Comparison of ENCODE assay signal across 8 cellular contexts in genomic region chr4:144645621-144646522, GRCh38. TPM values are rescaled to one million over a fixed set of nuclear protein-coding genes. Genes with fewer than 3 reads are reported as not detected.
DNase-seq lines count a peak whose midpoint lies in the region; ATAC-seq and TF ChIP-seq lines count a peak whose summit lies in the region.

Gene HHIP (plus strand): TSS chr4:144646156. CDS start chr4:144646676, 520 bp downstream.

- peak; percentile 13 for DNase-seq in AG08395 (ENCODE audit: low spot score)
- DNase-seq in GM13976 (ENCODE audit: low spot score) = peak; percentile 46
- DNase-seq in Kasumi-1 (lab: John Stamatoyannopoulos, UW) = peak; percentile 53 to 58
- DNase-seq in activated T-cell treated with anti-CD3 and anti-CD28 coated beads, Interleukin-2, amount 50 U/mL, for 72 hours = peak; percentile 12 to 33
- DNase-seq in fibroblast of the conjunctiva (ENCODE audit: low read depth) = peak; percentile 8
- DNase-seq in naive B cell = peak; percentile 77
- no peak for DNase-seq in vagina (ENCODE audit: extremely low spot score in 2 of 2)

- H3K9me3 ChIP-seq in vagina = no peaks in the 10 kb centered on the region

- intact Hi-C loops in vagina (cut with DNase I) = no loop called here

- in situ Hi-C loops in GM13976 (cut with MboI; ENCODE audit: low sequenced_read_pairs, unreplicated experiment) = loop anchor here (25.0 kb wide), 1 partner anchor 416 kb away; no protein-coding TSS in a partner anchor

- H3K4me3 Mint-ChIP-seq in activated T-cell treated with anti-CD3 and anti-CD28 coated beads, Interleukin-2, amount 50 U/mL, for 72 hours = peak within 1 kb of the TSS; percentile 89 to 95
- peak within 1 kb of the TSS; percentile 81 to 97 (median 90) for H3K4me3 Mint-ChIP-seq in naive B cell

- H3K27ac Mint-ChIP-seq in activated T-cell treated with anti-CD3 and anti-CD28 coated beads, Interleukin-2, amount 50 U/mL, for 72 hours = no peak within 1 kb of the TSS
- H3K27ac Mint-ChIP-seq in naive B cell = peak within 1 kb of the TSS; percentile 58 to 90 (median 86)

- H3K4me1 ChIP-seq in vagina = peaks cover 16% of the 10 kb centered on the region

- H3K27ac ChIP-seq in vagina = no peak within 1 kb of the TSS

- H3K4me3 ChIP-seq in vagina = peak within 1 kb of the TSS; percentile 40 to 56

- TF ChIP-seq CTCF in GM13976 (IDR thresholded peaks at IDR 0.05; ENCODE audit: borderline replicate concordance, control extremely low read depth, extremely low read depth, insufficient read depth, missing control alignments) = no peak
- TF ChIP-seq CTCF in vagina (IDR thresholded peaks at IDR 0.05) = no peak

- peak; percentile 61 to 65 for ATAC-seq in activated T-cell treated with anti-CD3 and anti-CD28 coated beads, Interleukin-2, amount 50 U/mL, for 72 hours (replicated peaks in 1 of 2)
- peak; percentile 80 to 81 for ATAC-seq in naive B cell (ENCODE audit: low read depth in 2 of 2)
- no peak for ATAC-seq in GM19467 (IDR thresholded peaks at IDR 0.05; ENCODE audit: unreplicated experiment)

- no peaks in the 10 kb centered on the region for H3K9me3 Mint-ChIP-seq in activated T-cell treated with anti-CD3 and anti-CD28 coated beads, Interleukin-2, amount 50 U/mL, for 72 hours
- no peaks in the 10 kb centered on the region for H3K9me3 Mint-ChIP-seq in naive B cell

- H3K36me3 ChIP-seq in vagina = no peaks in the 10 kb centered on the region

- no peaks in the 10 kb centered on the region for H3K27me3 ChIP-seq in vagina

- TF ChIP-seq POLR2A in vagina (IDR thresholded peaks at IDR 0.05) = no peak

- peaks cover 57% of the 10 kb centered on the region for H3K27me3 Mint-ChIP-seq in activated T-cell treated with anti-CD3 and anti-CD28 coated beads, Interleukin-2, amount 50 U/mL, for 72 hours (ENCODE audit: low read depth)
- peaks cover 18 to 35% (median 19%) of the 10 kb centered on the region in 3 donors for H3K27me3 Mint-ChIP-seq in naive B cell

- H3K4me1 Mint-ChIP-seq in activated T-cell treated with anti-CD3 and anti-CD28 coated beads, Interleukin-2, amount 50 U/mL, for 72 hours (ENCODE audit: low read depth) = peaks cover 24% of the 10 kb centered on the region
- peaks cover 23 to 38% (median 30%) of the 10 kb centered on the region in 3 donors for H3K4me1 Mint-ChIP-seq in naive B cell

- H3K36me3 Mint-ChIP-seq in activated T-cell treated with anti-CD3 and anti-CD28 coated beads, Interleukin-2, amount 50 U/mL, for 72 hours (ENCODE audit: insufficient read depth in 2 of 2) = peaks cover 0 to 2% of the 10 kb centered on the region in 2 donors
- H3K36me3 Mint-ChIP-seq in naive B cell = no peaks in the 10 kb centered on the region

RNA-seq across cellular contexts. Expression of gene HHIP, which starts in this region (rescaled TPM):
- total RNA-seq in activated T-cell treated with anti-CD3 and anti-CD28 coated beads, Interleukin-2, amount 50 U/mL, for 72 hours = under 1 TPM in 1 of 2 donors, not detected in 1; 0.48 TPM
- under 1 TPM in 2 of 6 donors, not detected in 4; 0.21 to 0.81 TPM for polyA plus RNA-seq in naive B cell (ENCODE audit: low read depth in 6 of 6)
- total RNA-seq in vagina = 0.25 TPM

Comparison
In these comparisons a context has a peak if more than half of its experiments do, and no peak if none do; other contexts are left out.
1. Peak in DNase-seq and ATAC-seq in activated T-cell treated with anti-CD3 and anti-CD28 coated beads, Interleukin-2, amount 50 U/mL, for 72 hours; RNA of the gene not detected or under 1 TPM.
2. Peak in DNase-seq and ATAC-seq in naive B cell; RNA of the gene not detected or under 1 TPM.
3. DNase-seq: peak in AG08395 (single experiment), GM13976 (single experiment), Kasumi-1 (2 of 2) and fibroblast of the conjunctiva (single experiment); none in vagina (0 of 2).